Comparison of ENCODE assay signal across 17 cellular contexts in genomic region chr15:62901916-62902554, GRCh38.
DNase-seq lines count a peak whose midpoint lies in the region; ATAC-seq, FAIRE-seq and TF ChIP-seq lines count a peak whose summit lies in the region.
"Had no signal": no experiment of that assay in that cellular context is flagged by ENCODE, and none has a peak within 500 bp of the region (broad histone marks: within the 10 kb centered on the region; RNA-seq: fewer than 3 reads in every experiment).

No MANE protein-coding gene starts in this region.

- H2AFZ ChIP-seq in PC-3 (ENCODE audit: low read length): no peak overlapping the region

- H3K4me3 ChIP-seq in bronchial epithelial cell (ENCODE audit: low read depth, low read length): no peak overlapping the region
- H3K4me3 ChIP-seq in PC-3 (ENCODE audit: low read length): no peak overlapping the region
- H3K4me3 ChIP-seq: body of pancreas, vagina had no signal

- no peak overlapping the region for H3K4me2 ChIP-seq in PC-3 (ENCODE audit: low read length)

- H3K9me3 ChIP-seq in PC-3 (ENCODE audit: low read length): no peaks in the 10 kb centered on the region
- H3K9me3 ChIP-seq: body of pancreas, vagina had no signal

- H3K4me1 Mint-ChIP-seq in effector memory CD8-positive, alpha-beta T cell (ENCODE audit: low read depth in 2 of 2): no peaks in the 10 kb centered on the region
- H3K4me1 Mint-ChIP-seq: CD4-positive, alpha-beta memory T cell; naive thymus-derived CD4-positive, alpha-beta T cell had no signal

- no peak overlapping the region for H3K27ac Mint-ChIP-seq in effector memory CD8-positive, alpha-beta T cell
- H3K27ac Mint-ChIP-seq: naive thymus-derived CD4-positive, alpha-beta T cell had no signal

- intact Hi-C loops in PC-3 (cut with micrococcal nuclease): no loop called here

- ATAC-seq in PC-3: no peak
- no peak for ATAC-seq in effector memory CD8-positive, alpha-beta T cell (replicated peaks)
- ATAC-seq: body of pancreas; HepG2; naive thymus-derived CD4-positive, alpha-beta T cell had no signal

- no peaks in the 10 kb centered on the region for H3F3A ChIP-seq in PC-3 (ENCODE audit: low read length, unreplicated experiment)

- H3K4me3 Mint-ChIP-seq in effector memory CD8-positive, alpha-beta T cell: no peak overlapping the region
- H3K4me3 Mint-ChIP-seq: CD4-positive, alpha-beta memory T cell; naive thymus-derived CD4-positive, alpha-beta T cell had no signal

- BruUV-seq in PC-3 (replicated peaks; lab: Mats Ljungman, UMichigan): no TSS peak

- H3K9me2 ChIP-seq in PC-3 (replicated peaks; ENCODE audit: low read length): no peaks in the 10 kb centered on the region

- TF ChIP-seq CTCF in bronchial epithelial cell (IDR thresholded peaks at IDR 0.05; ENCODE audit: insufficient read depth, low read length, severe bottlenecking) (no peak), PC-3 (conservative IDR thresholded peaks at IDR 0.05; ENCODE audit: low read depth, low read length) (no peak)

- no peaks in the 10 kb centered on the region for H3K27me3 ChIP-seq in bronchial epithelial cell (ENCODE audit: control insufficient read depth, insufficient read depth, low read length)
- no peaks in the 10 kb centered on the region for H3K27me3 ChIP-seq in PC-3 (ENCODE audit: low read length)
- H3K27me3 ChIP-seq: body of pancreas, vagina had no signal

- no peaks in the 10 kb centered on the region for H3K9me3 Mint-ChIP-seq in effector memory CD8-positive, alpha-beta T cell
- H3K9me3 Mint-ChIP-seq: CD4-positive, alpha-beta memory T cell; naive thymus-derived CD4-positive, alpha-beta T cell had no signal

- H3K79me2 ChIP-seq in PC-3 (ENCODE audit: low read length): no peaks in the 10 kb centered on the region

- peaks cover 20 to 35% of the 10 kb centered on the region in 2 donors for H3K27me3 Mint-ChIP-seq in effector memory CD8-positive, alpha-beta T cell

- H3K27ac ChIP-seq in PC-3 (ENCODE audit: low read length): no peak overlapping the region
- H3K27ac ChIP-seq: vagina had no signal

- no peaks in the 10 kb centered on the region for H3K36me3 Mint-ChIP-seq in effector memory CD8-positive, alpha-beta T cell (ENCODE audit: insufficient read depth)
- H3K36me3 Mint-ChIP-seq: CD4-positive, alpha-beta memory T cell; naive thymus-derived CD4-positive, alpha-beta T cell had no signal

- H3K9ac ChIP-seq in PC-3 (ENCODE audit: low read length): no peak overlapping the region

- DNase-seq in NCI-H526 (lab: John Stamatoyannopoulos, UW) (peak; percentile 1 to 7), NCI-H526 treated with DMSO at 0.1 percent for 48 hours (lab: John Stamatoyannopoulos, UW) (no peak), NCI-H2171 treated with DMSO at 0.1 percent for 48 hours (lab: John Stamatoyannopoulos, UW) (peak; percentile 63), bronchial epithelial cell (ENCODE audit: low read depth) (peak; percentile 69), renal cortical epithelial cell (ENCODE audit: low read depth) (peak; percentile 55), frontal cortex (ENCODE audit: low spot score in 2 of 2) (no peak), PC-3 (no peak)
- DNase-seq in effector memory CD8-positive, alpha-beta T cell: no peak
- DNase-seq: activated naive CD4-positive, alpha-beta T cell treated with anti-CD3 and anti-CD28 coated beads, Interleukin-2, amount 50 U/mL, for 16 hours; body of pancreas; CD4-positive, alpha-beta memory T cell; naive thymus-derived CD4-positive, alpha-beta T cell; NCI-H1092 treated with DMSO at 0.1 percent for 48 hours; NCI-H446 treated with DMSO at 0.1 percent for 48 hours had no signal

- FAIRE-seq in bronchial epithelial cell (lab: Jason Lieb, UNC) (peak; percentile 13), frontal cortex (lab: Jason Lieb, UNC) (no peak)
- FAIRE-seq: A204.1, HepG2 had no signal

- H3K36me3 ChIP-seq in bronchial epithelial cell (ENCODE audit: control insufficient read depth, insufficient read depth, low read length) (no peaks in the 10 kb centered on the region), PC-3 (ENCODE audit: low read depth, low read length) (no peaks in the 10 kb centered on the region)
- H3K36me3 ChIP-seq: vagina had no signal

- CTCF ChIA-PET in PC-3 (lab: Charles Lee): no interaction called here

- peaks cover 25% of the 10 kb centered on the region for H3K4me1 ChIP-seq in PC-3 (ENCODE audit: insufficient read depth, low read length)

- POLR2A ChIA-PET in PC-3 (lab: Charles Lee; ENCODE audit: unreplicated experiment): no interaction called here

- no peaks in the 10 kb centered on the region for H4K20me1 ChIP-seq in PC-3 (ENCODE audit: low read length)

Comparison
In these comparisons a context has a peak if more than half of its experiments do, and no peak if none do; other contexts are left out.
1. DNase-seq: peak in NCI-H526 (2 of 2), NCI-H2171 treated with DMSO at 0.1 percent for 48 hours (single experiment), bronchial epithelial cell (single experiment) and renal cortical epithelial cell (single experiment); none in NCI-H526 treated with DMSO at 0.1 percent for 48 hours (single experiment), frontal cortex (0 of 2), PC-3 (single experiment) and effector memory CD8-positive, alpha-beta T cell (0 of 3).